ENCODE assay signal across 1 cellular context in the genomic region with DNA sequence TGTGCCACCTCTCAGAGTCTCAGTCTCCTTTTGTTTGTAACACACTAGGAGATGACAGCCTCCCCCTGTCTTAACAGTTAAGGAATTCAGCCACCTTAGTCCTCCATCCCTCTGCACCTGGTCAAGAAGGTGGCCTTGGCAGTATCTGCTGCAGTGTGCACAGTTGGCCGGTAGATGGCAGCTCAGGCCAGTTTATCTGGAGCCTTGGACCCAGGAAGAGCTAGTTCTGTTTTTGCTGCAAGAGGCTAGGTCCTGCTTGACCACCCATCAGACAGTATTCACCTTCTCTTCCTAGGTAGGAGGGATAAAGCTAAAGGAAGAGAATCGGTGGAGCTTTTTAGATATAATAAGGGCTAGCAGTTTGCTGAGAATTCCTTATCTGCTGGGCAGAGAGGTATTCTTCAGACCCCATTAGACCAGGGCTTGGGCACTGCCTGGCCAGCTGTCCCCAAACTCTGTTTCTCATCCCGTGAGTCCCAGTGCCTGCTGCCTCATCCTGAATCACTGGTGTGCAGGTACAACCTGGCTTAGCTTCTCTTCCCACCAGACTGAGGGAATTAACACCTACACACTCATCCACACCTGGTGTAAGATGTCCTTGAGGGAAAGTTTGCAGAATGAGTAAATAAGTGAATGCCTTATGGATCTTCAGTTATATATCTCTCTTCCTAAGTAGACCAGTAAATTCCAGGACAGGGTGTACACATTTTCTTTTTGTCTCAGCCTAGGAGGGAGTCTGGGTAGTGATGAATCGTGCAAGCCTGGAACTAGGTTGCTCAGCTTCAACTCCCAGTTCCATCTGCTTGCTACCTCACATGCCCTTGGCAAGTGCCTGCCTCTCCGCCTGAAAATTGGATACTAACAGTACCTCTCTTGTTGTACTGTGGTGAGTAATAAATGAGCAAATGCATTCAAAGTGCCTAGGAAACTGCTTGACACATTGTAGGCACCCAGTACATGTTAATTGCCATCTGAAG.
TF ChIP-seq lines count a peak whose summit lies in the region.

No MANE protein-coding gene starts in this region.

TF ChIP-seq in HCT116, 20 proteins besides CTCF, POLR2A, EP300 and RAD21 (continued from another document):
- TF ChIP-seq ZBTB33 (IDR thresholded peaks at IDR 0.05; ENCODE audit: extremely low read depth, insufficient replicate concordance, low read length) (no peak), SP1 (IDR thresholded peaks at IDR 0.05; ENCODE audit: low read depth) (no peak), ATF3 (IDR thresholded peaks at IDR 0.05) (no peak), FOSL1 (IDR thresholded peaks at IDR 0.05; ENCODE audit: low read depth) (no peak), POLR2AphosphoS5 (IDR thresholded peaks at IDR 0.05; ENCODE audit: low read depth, low read length) (no peak), SRF (IDR thresholded peaks at IDR 0.05; ENCODE audit: low read depth) (no peak), JUND (IDR thresholded peaks at IDR 0.05) (no peak), EZH2phosphoT487 (IDR thresholded peaks at IDR 0.05; ENCODE audit: borderline replicate concordance) (no peak)
- TF ChIP-seq, protein P1, sequence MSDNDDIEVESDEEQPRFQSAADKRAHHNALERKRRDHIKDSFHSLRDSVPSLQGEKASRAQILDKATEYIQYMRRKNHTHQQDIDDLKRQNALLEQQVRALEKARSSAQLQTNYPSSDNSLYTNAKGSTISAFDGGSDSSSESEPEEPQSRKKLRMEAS (IDR thresholded peaks at IDR 0.05): no peak
